In the genomic region with DNA sequence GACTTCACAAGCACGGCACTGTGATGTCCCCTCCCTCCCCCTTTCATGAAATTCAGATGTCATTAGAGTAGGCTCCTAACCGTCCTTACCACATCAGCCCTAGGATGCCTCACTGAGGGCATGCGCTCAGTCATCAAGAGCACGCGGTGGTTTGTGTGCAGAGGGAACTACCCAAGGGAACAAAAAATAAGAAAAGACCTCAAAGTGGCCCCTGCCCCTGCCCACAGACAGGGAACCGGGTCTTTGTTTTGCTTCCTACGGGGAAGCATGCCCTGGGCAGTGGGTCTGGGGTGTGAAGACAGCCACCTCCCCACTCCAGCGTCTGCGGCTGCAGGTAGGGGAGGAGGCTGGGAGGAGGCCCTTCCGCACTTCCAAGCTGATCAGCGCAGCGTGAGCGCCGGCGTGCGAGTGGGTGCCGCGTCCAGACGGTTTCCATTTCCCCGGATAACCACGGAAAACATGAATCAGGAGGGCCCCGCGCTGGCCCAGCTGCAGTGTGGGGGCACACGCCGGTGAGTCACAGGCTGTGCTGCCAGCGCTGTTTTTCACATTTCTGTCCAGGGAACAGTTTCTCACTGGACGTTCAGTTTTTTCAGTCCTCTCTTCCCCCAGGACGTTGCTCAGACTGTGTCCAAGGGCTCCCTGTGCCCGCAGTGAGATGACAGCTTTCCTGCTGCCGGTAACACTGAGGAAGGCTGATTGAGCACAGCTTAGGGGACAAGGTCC, we compare ENCODE assay signal across 8 cellular contexts.
DNase-seq lines count a peak whose midpoint lies in the region; ATAC-seq and TF ChIP-seq lines count a peak whose summit lies in the region.
"Had no signal": no experiment of that assay in that cellular context is flagged by ENCODE, and none has a peak within 500 bp of the region (broad histone marks: within the 10 kb centered on the region; RNA-seq: fewer than 3 reads in every experiment).

No MANE protein-coding gene starts in this region.

- intact Hi-C loops in OCI-LY7 (cut with micrococcal nuclease; ENCODE audit: unreplicated experiment): loop anchor here (5.0 to 10.0 kb wide), 3 partner anchors 509 to 609 kb away; no protein-coding TSS in a partner anchor

- H3K4me2 ChIP-seq in OCI-LY7 (ENCODE audit: low read length): peak overlapping the region; percentile 65
- peak overlapping the region; percentile 75 for H3K4me2 ChIP-seq in osteoblast (ENCODE audit: insufficient read depth, low read length)

- H3K9me3 ChIP-seq in OCI-LY7 (ENCODE audit: low read length): no peaks in the 10 kb centered on the region
- H3K9me3 ChIP-seq in osteoblast (ENCODE audit: low read depth, low read length): no peaks in the 10 kb centered on the region
- H3K9me3 ChIP-seq in tibial nerve: no peaks in the 10 kb centered on the region

- peak in 1 of 2 donors; percentile 75 for TF ChIP-seq EP300 in tibial nerve (IDR thresholded peaks at IDR 0.05)

- CTCF ChIA-PET in OCI-LY7 (lab: Charles Lee; ENCODE audit: unreplicated experiment): interaction anchor here (1.2 kb wide), 1 partner anchor 9 kb away, joined by 3 read pairs; no protein-coding TSS in a partner anchor

- H3K79me2 ChIP-seq in OCI-LY7 (ENCODE audit: insufficient read depth, low read depth, low read length) (no peaks in the 10 kb centered on the region), osteoblast (ENCODE audit: insufficient read depth, low read length) (no peaks in the 10 kb centered on the region)

- H3K27ac Mint-ChIP-seq in endothelial cell (ENCODE audit: unreplicated experiment): no peak overlapping the region
- H3K27ac Mint-ChIP-seq: IgD-negative memory B cell had no signal

- no peaks in the 10 kb centered on the region for H3K9me3 Mint-ChIP-seq in endothelial cell (ENCODE audit: unreplicated experiment)

- no peaks in the 10 kb centered on the region for H3K27me3 ChIP-seq in osteoblast (ENCODE audit: insufficient read depth, low read length)
- H3K27me3 ChIP-seq in tibial nerve: no peaks in the 10 kb centered on the region

- WGBS in tibial nerve, 2 donors: 43 to 46% methylated on average over 29 to 30 of the region's 30 CpGs

- no peak for ATAC-seq in GM21786 (IDR thresholded peaks at IDR 0.05; ENCODE audit: unreplicated experiment)
- no peak for ATAC-seq in HG02571 (IDR thresholded peaks at IDR 0.05; ENCODE audit: unreplicated experiment)

- no peaks in the 10 kb centered on the region for H3K36me3 ChIP-seq in OCI-LY7 (ENCODE audit: insufficient read depth, low read length)
- H3K36me3 ChIP-seq in osteoblast (ENCODE audit: insufficient read depth, low read length): no peaks in the 10 kb centered on the region
- no peaks in the 10 kb centered on the region for H3K36me3 ChIP-seq in tibial nerve

- TF ChIP-seq CTCF in OCI-LY7 (conservative IDR thresholded peaks at IDR 0.05; ENCODE audit: low read length) (no peak), osteoblast (IDR thresholded peaks at IDR 0.05; ENCODE audit: extremely low read depth, low read depth, low read length) (no peak), tibial nerve (IDR thresholded peaks at IDR 0.05) (no peak), endothelial cell (IDR thresholded peaks at IDR 0.05; ENCODE audit: unreplicated experiment) (no peak)

- no peak for TF ChIP-seq POLR2A in tibial nerve (IDR thresholded peaks at IDR 0.05)

- H3K4me1 ChIP-seq in OCI-LY7 (ENCODE audit: insufficient read depth, low read length, poor library complexity, severe bottlenecking): peaks cover 59% of the 10 kb centered on the region
- H3K4me1 ChIP-seq in osteoblast (ENCODE audit: insufficient read depth, low read length): peaks cover 29% of the 10 kb centered on the region
- peaks cover 0 to 26% (median 0%) of the 10 kb centered on the region in 4 donors for H3K4me1 ChIP-seq in tibial nerve

- POLR2A ChIA-PET in OCI-LY7 (lab: Charles Lee): interaction anchor here (1.0 kb wide), 1 partner anchor 357 kb away, joined by 4 read pairs; no protein-coding TSS in a partner anchor

- H2AFZ ChIP-seq in OCI-LY7 (ENCODE audit: low read length) (peak overlapping the region; percentile 81; the same call in 1 of the 2 replicates), osteoblast (ENCODE audit: low read length) (peak overlapping the region; percentile 76)

- no peak overlapping the region for H3K4me3 Mint-ChIP-seq in endothelial cell (ENCODE audit: unreplicated experiment)
- H3K4me3 Mint-ChIP-seq: IgD-negative memory B cell had no signal

- H3K4me3 ChIP-seq in OCI-LY7 (ENCODE audit: low read depth, low read length, poor library complexity, severe bottlenecking) (no peak overlapping the region), osteoblast (ENCODE audit: insufficient read depth, low read length) (peak overlapping the region; percentile 54), tibial nerve (no peak overlapping the region)

- H3K27me3 Mint-ChIP-seq in endothelial cell (ENCODE audit: unreplicated experiment): peaks cover 6% of the 10 kb centered on the region

- peaks cover 21% of the 10 kb centered on the region for H3K4me1 Mint-ChIP-seq in endothelial cell (ENCODE audit: unreplicated experiment)

- peaks cover 3% of the 10 kb centered on the region for H3K36me3 Mint-ChIP-seq in endothelial cell (ENCODE audit: low read depth, unreplicated experiment)

- no peak for DNase-seq in OCI-LY7 (ENCODE audit: low spot score)
- DNase-seq in astrocyte of the hippocampus (ENCODE audit: low read depth, low spot score): peak; percentile 89
- peak; percentile 97 for DNase-seq in osteoblast (ENCODE audit: insufficient read length, low spot score, missing footprints)
- DNase-seq in tibial nerve (ENCODE audit: low spot score in 2 of 2): peak; percentile 50 to 67
- DNase-seq in endothelial cell (ENCODE audit: low spot score): no peak

- H3K9me2 ChIP-seq in OCI-LY7 (ENCODE audit: insufficient read depth, low read length): no peaks in the 10 kb centered on the region

- no TSS peak for BruUV-seq in OCI-LY7 (replicated peaks; lab: Mats Ljungman, UMichigan)

- H4K20me1 ChIP-seq in OCI-LY7 (ENCODE audit: insufficient read depth, low read length) (no peaks in the 10 kb centered on the region), osteoblast (ENCODE audit: insufficient read depth, low read length) (no peaks in the 10 kb centered on the region)

- peak overlapping the region; percentile 74 for H3K27ac ChIP-seq in OCI-LY7 (ENCODE audit: low read depth, low read length, poor library complexity, severe bottlenecking)
- H3K27ac ChIP-seq in osteoblast (ENCODE audit: low read depth, low read length): peak overlapping the region; percentile 98
- peak overlapping the region; percentile 20 to 88 (median 70) for H3K27ac ChIP-seq in tibial nerve

Comparison
In these comparisons a context has a peak if more than half of its experiments do, and no peak if none do; other contexts are left out.
1. DNase-seq: peak in astrocyte of the hippocampus (single experiment), osteoblast (single experiment) and tibial nerve (2 of 2); none in OCI-LY7 (single experiment) and endothelial cell (single experiment).
2. Peak in every context shown above with its lines, with median percentiles within 50 percentile points of each other: H3K27ac ChIP-seq.